In the genomic region with DNA sequence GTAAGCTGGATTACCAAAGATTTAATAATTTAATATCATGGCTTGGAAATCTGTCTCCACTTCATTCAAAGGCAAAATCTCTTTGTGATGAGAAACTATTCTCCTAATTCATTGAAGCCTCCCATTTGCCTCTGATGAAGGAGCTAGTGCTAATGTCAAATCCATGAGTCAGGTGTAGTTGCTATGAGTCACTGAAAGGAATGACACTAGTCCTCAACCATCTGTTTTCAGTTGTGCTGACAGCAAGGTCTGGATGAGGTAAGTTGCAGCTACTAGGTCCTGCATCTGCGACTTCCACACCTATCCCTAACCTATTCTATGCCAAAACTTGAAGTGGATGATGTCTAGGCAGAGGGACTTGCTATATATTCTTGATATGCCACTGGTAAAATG, we compare ENCODE assay signal across 15 cellular contexts.
DNase-seq lines count a peak whose midpoint lies in the region; ATAC-seq and TF ChIP-seq lines count a peak whose summit lies in the region.
"Had no signal": no experiment of that assay in that cellular context is flagged by ENCODE, and none has a peak within 500 bp of the region (broad histone marks: within the 10 kb centered on the region; RNA-seq: fewer than 3 reads in every experiment).

No MANE protein-coding gene starts in this region.

- no peaks in the 10 kb centered on the region for H3K4me1 ChIP-seq in upper lobe of right lung
- H3K4me1 ChIP-seq: pancreas had no signal

- intact Hi-C loops in upper lobe of right lung (cut with DNase I), result no loop called here

- H3K27ac Mint-ChIP-seq in activated naive CD4-positive, alpha-beta T cell treated with anti-CD3 and anti-CD28 coated beads, Interleukin-2, amount 50 U/mL, for 72 hours, result no peak overlapping the region
- H3K27ac Mint-ChIP-seq: activated T-helper 1 cell treated with anti-CD3 and anti-CD28 coated beads, Interleukin-12 subunit alpha, Interleukin-12 subunit beta, Interleukin-2, Interleukin-4 antibody, amounts not matched to agents 30 ng/mL and 10 ng/mL and 1 ng/mL, durations not matched to agents 14 hours and 24 hours and 36 hours had no signal

- no peaks in the 10 kb centered on the region for H3K36me3 Mint-ChIP-seq in activated naive CD4-positive, alpha-beta T cell treated with anti-CD3 and anti-CD28 coated beads, Interleukin-2, amount 50 U/mL, for 72 hours

- no peak for TF ChIP-seq CTCF in upper lobe of right lung (IDR thresholded peaks at IDR 0.05)

- H3K9me3 Mint-ChIP-seq in activated naive CD4-positive, alpha-beta T cell treated with anti-CD3 and anti-CD28 coated beads, Interleukin-2, amount 50 U/mL, for 72 hours, result no peaks in the 10 kb centered on the region
- H3K9me3 Mint-ChIP-seq: activated T-helper 1 cell treated with anti-CD3 and anti-CD28 coated beads, Interleukin-12 subunit alpha, Interleukin-12 subunit beta, Interleukin-2, Interleukin-4 antibody, amounts not matched to agents 30 ng/mL and 10 ng/mL and 1 ng/mL, durations not matched to agents 14 hours and 24 hours and 36 hours had no signal

- no peaks in the 10 kb centered on the region for H3K27me3 ChIP-seq in upper lobe of right lung
- H3K27me3 ChIP-seq: gastrocnemius medialis, pancreas had no signal

- no peaks in the 10 kb centered on the region for H3K36me3 ChIP-seq in upper lobe of right lung
- H3K36me3 ChIP-seq: gastrocnemius medialis, pancreas had no signal

- peak; percentile 49 for ATAC-seq in activated naive CD4-positive, alpha-beta T cell treated with anti-CD3 and anti-CD28 coated beads, Interleukin-2, amount 50 U/mL, for 72 hours
- peak; percentile 39 for ATAC-seq in upper lobe of right lung
- ATAC-seq: gastrocnemius medialis had no signal

- no peaks in the 10 kb centered on the region for H3K9me3 ChIP-seq in upper lobe of right lung
- H3K9me3 ChIP-seq: gastrocnemius medialis, pancreas had no signal

- no peak overlapping the region for H3K27ac ChIP-seq in upper lobe of right lung
- H3K27ac ChIP-seq: gastrocnemius medialis, KMS-11, pancreas had no signal

- no peak for DNase-seq in activated naive CD4-positive, alpha-beta T cell treated with anti-CD3 and anti-CD28 coated beads, Interleukin-2, amount 50 U/mL, for 72 hours (ENCODE audit: low spot score in 2 of 2)
- DNase-seq in activated naive CD4-positive, alpha-beta T cell treated with anti-CD3 and anti-CD28 coated beads, Interleukin-2, amount 50 U/mL, for 16 hours, result no peak
- DNase-seq in SW480 (ENCODE audit: low spot score) (peak; percentile 46), glomerular visceral epithelial cell (ENCODE audit: extremely low spot score) (peak; percentile 76), upper lobe of right lung (no peak), NCI-H1092 treated with DMSO at 0.1 percent for 48 hours (lab: John Stamatoyannopoulos, UW) (no peak), C1 segment of cervical spinal cord (lab: John Stamatoyannopoulos, UW) (no peak)
- no peak for DNase-seq in stimulated activated CD4-positive, alpha-beta T cell treated with anti-CD3 and anti-CD28 coated beads, Interleukin-2, amount 100 ng/mL, for 48 hours
- DNase-seq: cerebellar nuclear complex; gastrocnemius medialis; NCI-H2227 treated with DMSO at 0.1 percent for 48 hours; pancreas; stimulated activated CD4-positive, alpha-beta T cell treated with anti-CD3 and anti-CD28 coated beads, Interleukin-4, amount 100 ng/mL, for 1 hour had no signal

- H3K4me3 ChIP-seq in upper lobe of right lung, result no peak overlapping the region
- H3K4me3 ChIP-seq: gastrocnemius medialis, pancreas had no signal

Comparison
In these comparisons a context has a peak if more than half of its experiments do, and no peak if none do; other contexts are left out.
1. DNase-seq: peak in SW480 (single experiment) and glomerular visceral epithelial cell (single experiment); none in activated naive CD4-positive, alpha-beta T cell treated with anti-CD3 and anti-CD28 coated beads, Interleukin-2, amount 50 U/mL, for 72 hours (0 of 2), activated naive CD4-positive, alpha-beta T cell treated with anti-CD3 and anti-CD28 coated beads, Interleukin-2, amount 50 U/mL, for 16 hours (single experiment), upper lobe of right lung (single experiment), stimulated activated CD4-positive, alpha-beta T cell treated with anti-CD3 and anti-CD28 coated beads, Interleukin-2, amount 100 ng/mL, for 48 hours (0 of 2), NCI-H1092 treated with DMSO at 0.1 percent for 48 hours (single experiment) and C1 segment of cervical spinal cord (0 of 14).